ENCODE assay signal across 14 cellular contexts in the genomic region with DNA sequence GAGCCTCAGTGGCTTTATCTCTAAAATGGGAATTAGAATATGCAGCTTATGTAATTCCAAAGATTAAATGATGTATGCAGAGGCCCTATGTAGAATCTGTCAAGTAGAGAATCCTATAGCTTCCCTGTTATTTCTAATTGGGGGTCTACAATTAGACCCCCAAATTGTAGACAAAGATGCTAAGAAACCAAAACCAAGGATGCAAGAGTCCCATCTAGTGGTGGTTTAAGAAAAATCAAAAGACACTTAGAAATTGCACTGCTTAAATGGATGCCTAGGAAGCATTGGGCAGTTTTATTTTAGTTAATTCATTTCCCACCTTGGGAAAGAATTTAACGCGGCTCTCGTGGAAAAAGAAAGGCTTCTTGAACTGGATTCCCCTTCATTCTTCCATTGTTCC.
DNase-seq lines count a peak whose midpoint lies in the region; ATAC-seq and TF ChIP-seq lines count a peak whose summit lies in the region.
"Had no signal": no experiment of that assay in that cellular context is flagged by ENCODE, and none has a peak within 500 bp of the region (broad histone marks: within the 10 kb centered on the region; RNA-seq: fewer than 3 reads in every experiment).

No MANE protein-coding gene starts in this region.

- no peak overlapping the region for H3K4me3 Mint-ChIP-seq in progenitor cell of endocrine pancreas (ENCODE audit: low read depth)
- H3K4me3 Mint-ChIP-seq: activated CD8-positive, alpha-beta T cell treated with anti-CD3 and anti-CD28 coated beads, Interleukin-2, amount 10 ng/mL, durations not matched to agents 7 days and 5 days; activated naive CD4-positive, alpha-beta T cell treated with anti-CD3 and anti-CD28 coated beads, Interleukin-2, amount 50 U/mL, for 24 hours; naive B cell; stimulated activated effector memory CD8-positive, alpha-beta T cell treated with anti-CD3 and anti-CD28 coated beads, Interleukin-12 subunit alpha, Interleukin-12 subunit beta, amount 100 ng/mL, for 72 hours had no signal

- no peaks in the 10 kb centered on the region for H3K36me3 Mint-ChIP-seq in progenitor cell of endocrine pancreas (ENCODE audit: insufficient read depth)
- H3K36me3 Mint-ChIP-seq: activated naive CD4-positive, alpha-beta T cell treated with anti-CD3 and anti-CD28 coated beads, Interleukin-2, amount 50 U/mL, for 24 hours; naive B cell; stimulated activated effector memory CD8-positive, alpha-beta T cell treated with anti-CD3 and anti-CD28 coated beads, Interleukin-12 subunit alpha, Interleukin-12 subunit beta, amount 100 ng/mL, for 72 hours had no signal

- H3K27ac Mint-ChIP-seq in progenitor cell of endocrine pancreas = no peak overlapping the region
- H3K27ac Mint-ChIP-seq: activated CD8-positive, alpha-beta T cell treated with anti-CD3 and anti-CD28 coated beads, Interleukin-2, amount 10 ng/mL, durations not matched to agents 7 days and 5 days; activated naive CD4-positive, alpha-beta T cell treated with anti-CD3 and anti-CD28 coated beads, Interleukin-2, amount 50 U/mL, for 24 hours; naive B cell; stimulated activated effector memory CD8-positive, alpha-beta T cell treated with anti-CD3 and anti-CD28 coated beads, Interleukin-12 subunit alpha, Interleukin-12 subunit beta, amount 100 ng/mL, for 72 hours had no signal

- H3K4me3 ChIP-seq in NB4 (ENCODE audit: low read depth, low read length) = no peak overlapping the region
- H3K4me3 ChIP-seq in dorsolateral prefrontal cortex = no peak overlapping the region
- H3K4me3 ChIP-seq in upper lobe of left lung = no peak overlapping the region

- no peak for ATAC-seq in upper lobe of left lung (ENCODE audit: low FRiP score in 2 of 2)
- ATAC-seq: activated CD8-positive, alpha-beta T cell treated with anti-CD3 and anti-CD28 coated beads, Interleukin-2, amount 10 ng/mL, durations not matched to agents 7 days and 5 days; stimulated activated effector memory CD8-positive, alpha-beta T cell treated with anti-CD3 and anti-CD28 coated beads, Interleukin-12 subunit alpha, Interleukin-12 subunit beta, amount 100 ng/mL, for 72 hours had no signal

- TF ChIP-seq CTCF in NB4 (IDR thresholded peaks at IDR 0.05; ENCODE audit: low read depth, low read length) = no peak
- TF ChIP-seq CTCF in dorsolateral prefrontal cortex (IDR thresholded peaks at IDR 0.05 in 54 of 56, conservative IDR thresholded peaks at IDR 0.05 in 2 of 56; ENCODE audit: low read depth in 1 of 56, partially characterized antibody in 56 of 56) = peak in 42 of 56 donors; percentile 11 to 59 (median 32)
- peak; percentile 42 for TF ChIP-seq CTCF in progenitor cell of endocrine pancreas (IDR thresholded peaks at IDR 0.05; ENCODE audit: unreplicated experiment)
- no peak for TF ChIP-seq CTCF in upper lobe of left lung (IDR thresholded peaks at IDR 0.05)

- H3K27me3 Mint-ChIP-seq in progenitor cell of endocrine pancreas = peaks cover 9% of the 10 kb centered on the region
- H3K27me3 Mint-ChIP-seq: activated naive CD4-positive, alpha-beta T cell treated with anti-CD3 and anti-CD28 coated beads, Interleukin-2, amount 50 U/mL, for 24 hours; naive B cell had no signal

- 66 to 68% methylated on average over 3 of the region's 3 CpGs for WGBS in upper lobe of left lung, 2 donors

- H3K4me1 Mint-ChIP-seq in progenitor cell of endocrine pancreas (ENCODE audit: low read depth) = no peaks in the 10 kb centered on the region
- H3K4me1 Mint-ChIP-seq: activated naive CD4-positive, alpha-beta T cell treated with anti-CD3 and anti-CD28 coated beads, Interleukin-2, amount 50 U/mL, for 24 hours; naive B cell; stimulated activated effector memory CD8-positive, alpha-beta T cell treated with anti-CD3 and anti-CD28 coated beads, Interleukin-12 subunit alpha, Interleukin-12 subunit beta, amount 100 ng/mL, for 72 hours had no signal

- no peak overlapping the region for H3K27ac ChIP-seq in dorsolateral prefrontal cortex
- no peak overlapping the region for H3K27ac ChIP-seq in upper lobe of left lung

- H3K36me3 ChIP-seq in upper lobe of left lung = no peaks in the 10 kb centered on the region

- no peak for TF ChIP-seq EP300 in upper lobe of left lung (IDR thresholded peaks at IDR 0.05)

- intact Hi-C loops in dorsolateral prefrontal cortex (cut with DNase I) = loop anchor here in 1 of 2 donors (10.0 kb wide), 1 partner anchor 1510 kb away; no protein-coding TSS in a partner anchor

- H3K9me3 Mint-ChIP-seq in progenitor cell of endocrine pancreas (ENCODE audit: low read depth) = no peaks in the 10 kb centered on the region
- H3K9me3 Mint-ChIP-seq: activated naive CD4-positive, alpha-beta T cell treated with anti-CD3 and anti-CD28 coated beads, Interleukin-2, amount 50 U/mL, for 24 hours; naive B cell had no signal

- TF ChIP-seq POLR2A in NB4 (IDR thresholded peaks at IDR 0.05; ENCODE audit: extremely low read depth, insufficient read length) (no peak), upper lobe of left lung (IDR thresholded peaks at IDR 0.05) (no peak)

- no peaks in the 10 kb centered on the region for H3K9me3 ChIP-seq in upper lobe of left lung

- H3K27me3 ChIP-seq in dorsolateral prefrontal cortex (no peaks in the 10 kb centered on the region), upper lobe of left lung (no peaks in the 10 kb centered on the region)

- H3K4me1 ChIP-seq in upper lobe of left lung = no peaks in the 10 kb centered on the region

- peak; percentile 3 for DNase-seq in NCI-H510A treated with DMSO at 0.1 percent for 48 hours (lab: John Stamatoyannopoulos, UW)
- DNase-seq in NCI-H510A (lab: John Stamatoyannopoulos, UW) = no peak
- DNase-seq in NB4 (ENCODE audit: low read depth) = peak; percentile 11
- no peak for DNase-seq in dorsolateral prefrontal cortex
- DNase-seq in progenitor cell of endocrine pancreas (ENCODE audit: low spot score, unreplicated experiment) = no peak
- no peak for DNase-seq in cerebellum (ENCODE audit: low spot score)
- no peak for DNase-seq in upper lobe of left lung
- no peak for DNase-seq in dermis blood vessel endothelial cell
- DNase-seq: activated CD8-positive, alpha-beta T cell treated with anti-CD3 and anti-CD28 coated beads, Interleukin-2, amount 10 ng/mL, durations not matched to agents 7 days and 5 days; effector CD8-positive, alpha-beta T cell; naive B cell; stimulated activated CD4-positive, alpha-beta T cell treated with anti-CD3 and anti-CD28 coated beads, Interleukin-15, amount 100 ng/mL, for 24 hours had no signal

Comparison
In these comparisons a context has a peak if more than half of its experiments do, and no peak if none do; other contexts are left out.
1. DNase-seq: peak in NCI-H510A treated with DMSO at 0.1 percent for 48 hours (single experiment) and NB4 (single experiment); none in NCI-H510A (single experiment), dorsolateral prefrontal cortex (0 of 10), progenitor cell of endocrine pancreas (single experiment), cerebellum (single experiment), upper lobe of left lung (0 of 2) and dermis blood vessel endothelial cell (single experiment).
2. CTCF ChIP-seq: peak in dorsolateral prefrontal cortex (42 of 56) and progenitor cell of endocrine pancreas (single experiment); none in NB4 (single experiment) and upper lobe of left lung (0 of 6).